1 cellular context compared by ENCODE assay signal in the genomic region with DNA sequence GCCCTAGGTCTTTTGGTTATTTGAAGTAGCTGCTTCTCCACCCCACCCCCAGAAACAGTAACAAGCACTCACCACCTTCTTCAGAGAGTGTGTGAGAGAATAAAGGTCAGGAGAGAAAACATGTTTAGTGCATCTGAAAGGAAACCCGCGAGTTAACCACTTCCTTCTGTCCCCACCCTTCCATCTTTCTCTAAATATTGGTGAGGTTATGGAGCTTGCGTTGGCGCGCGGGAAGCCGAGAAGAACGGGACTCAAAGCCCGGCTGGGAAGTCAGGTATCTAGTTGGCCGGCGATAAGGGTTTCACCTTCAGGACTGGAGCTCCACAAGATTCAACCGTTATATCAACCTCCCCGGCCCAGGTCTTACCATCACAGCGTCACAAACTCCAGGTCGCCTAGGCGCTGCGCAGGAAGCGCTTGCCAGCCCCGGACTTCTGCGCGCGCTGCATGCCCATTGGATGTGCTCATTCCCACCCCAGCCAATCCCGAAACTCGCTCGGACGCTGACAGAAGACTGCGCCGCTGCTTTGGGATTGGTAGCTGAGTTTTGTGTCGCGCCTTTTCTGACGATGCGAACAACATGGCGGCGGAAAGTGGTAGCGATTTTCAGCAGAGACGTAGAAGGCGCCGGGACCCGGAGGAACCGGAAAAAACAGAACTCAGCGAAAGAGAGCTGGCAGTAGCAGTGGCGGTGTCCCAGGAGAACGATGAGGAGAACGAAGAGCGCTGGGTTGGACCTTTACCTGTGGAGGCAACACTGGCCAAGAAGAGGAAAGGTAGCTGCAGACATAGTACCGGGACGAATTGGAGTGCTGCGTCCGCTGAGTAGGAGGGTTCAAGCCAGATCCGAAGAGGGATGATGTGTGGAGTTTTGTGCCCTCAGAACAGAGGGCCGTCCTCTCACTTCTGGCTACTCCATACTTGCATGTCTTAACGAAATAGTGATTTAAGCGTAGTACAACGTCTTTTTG.
TF ChIP-seq lines count a peak whose summit lies in the region.

A gene with protein sequence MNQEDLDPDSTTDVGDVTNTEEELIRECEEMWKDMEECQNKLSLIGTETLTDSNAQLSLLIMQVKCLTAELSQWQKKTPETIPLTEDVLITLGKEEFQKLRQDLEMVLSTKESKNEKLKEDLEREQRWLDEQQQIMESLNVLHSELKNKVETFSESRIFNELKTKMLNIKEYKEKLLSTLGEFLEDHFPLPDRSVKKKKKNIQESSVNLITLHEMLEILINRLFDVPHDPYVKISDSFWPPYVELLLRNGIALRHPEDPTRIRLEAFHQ (minus strand): TSS at position 438 of the 971 bp plus-strand sequence. CDS start 8,261 bp downstream, outside the sequence.
A gene (plus strand): TSS at position 566 of the 971 bp plus-strand sequence. CDS start 15 bp downstream, at position 581.

TF ChIP-seq in K562, 482 proteins besides CTCF, POLR2A, EP300 and RAD21 (continued from another document and continues in another):
- TF ChIP-seq OTX1 (CRISPR knock-in tag; IDR thresholded peaks at IDR 0.05), result peak; percentile 74; the same call in 1 of the 2 replicates
- TF ChIP-seq, protein P1, sequence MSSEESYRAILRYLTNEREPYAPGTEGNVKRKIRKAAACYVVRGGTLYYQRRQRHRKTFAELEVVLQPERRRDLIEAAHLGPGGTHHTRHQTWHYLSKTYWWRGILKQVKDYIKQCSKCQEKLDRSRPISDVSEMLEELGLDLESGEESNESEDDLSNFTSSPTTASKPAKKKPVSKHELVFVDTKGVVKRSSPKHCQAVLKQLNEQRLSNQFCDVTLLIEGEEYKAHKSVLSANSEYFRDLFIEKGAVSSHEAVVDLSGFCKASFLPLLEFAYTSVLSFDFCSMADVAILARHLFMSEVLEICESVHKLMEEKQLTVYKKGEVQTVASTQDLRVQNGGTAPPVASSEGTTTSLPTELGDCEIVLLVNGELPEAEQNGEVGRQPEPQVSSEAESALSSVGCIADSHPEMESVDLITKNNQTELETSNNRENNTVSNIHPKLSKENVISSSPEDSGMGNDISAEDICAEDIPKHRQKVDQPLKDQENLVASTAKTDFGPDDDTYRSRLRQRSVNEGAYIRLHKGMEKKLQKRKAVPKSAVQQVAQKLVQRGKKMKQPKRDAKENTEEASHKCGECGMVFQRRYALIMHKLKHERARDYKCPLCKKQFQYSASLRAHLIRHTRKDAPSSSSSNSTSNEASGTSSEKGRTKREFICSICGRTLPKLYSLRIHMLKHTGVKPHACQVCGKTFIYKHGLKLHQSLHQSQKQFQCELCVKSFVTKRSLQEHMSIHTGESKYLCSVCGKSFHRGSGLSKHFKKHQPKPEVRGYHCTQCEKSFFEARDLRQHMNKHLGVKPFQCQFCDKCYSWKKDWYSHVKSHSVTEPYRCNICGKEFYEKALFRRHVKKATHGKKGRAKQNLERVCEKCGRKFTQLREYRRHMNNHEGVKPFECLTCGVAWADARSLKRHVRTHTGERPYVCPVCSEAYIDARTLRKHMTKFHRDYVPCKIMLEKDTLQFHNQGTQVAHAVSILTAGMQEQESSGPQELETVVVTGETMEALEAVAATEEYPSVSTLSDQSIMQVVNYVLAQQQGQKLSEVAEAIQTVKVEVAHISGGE (CRISPR knock-in tag; IDR thresholded peaks at IDR 0.05), result peak in 1 of 3 experiments; percentile 66; a peak in 2 of 6 replicates
- 0 out of 4 replicates have a peak, but pooled peaks of 1 of the 2 experiments have one; percentile 24 for TF ChIP-seq MAZ (CRISPR knock-in tag; conservative IDR thresholded peaks at IDR 0.05 in 1 of 2, IDR thresholded peaks at IDR 0.05 in 1 of 2)
- TF ChIP-seq, protein P2, sequence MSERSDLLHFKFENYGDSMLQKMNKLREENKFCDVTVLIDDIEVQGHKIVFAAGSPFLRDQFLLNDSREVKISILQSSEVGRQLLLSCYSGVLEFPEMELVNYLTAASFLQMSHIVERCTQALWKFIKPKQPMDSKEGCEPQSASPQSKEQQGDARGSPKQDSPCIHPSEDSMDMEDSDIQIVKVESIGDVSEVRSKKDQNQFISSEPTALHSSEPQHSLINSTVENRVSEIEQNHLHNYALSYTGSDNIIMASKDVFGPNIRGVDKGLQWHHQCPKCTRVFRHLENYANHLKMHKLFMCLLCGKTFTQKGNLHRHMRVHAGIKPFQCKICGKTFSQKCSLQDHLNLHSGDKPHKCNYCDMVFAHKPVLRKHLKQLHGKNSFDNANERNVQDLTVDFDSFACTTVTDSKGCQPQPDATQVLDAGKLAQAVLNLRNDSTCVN (CRISPR knock-in tag; IDR thresholded peaks at IDR 0.05), result peak; percentile 78; the same call in 1 of the 2 replicates
- peak; percentile 19 for TF ChIP-seq HMGN3 (IDR thresholded peaks at IDR 0.05; ENCODE audit: borderline replicate concordance, extremely low read depth, insufficient read length, low read depth, low read length)
- TF ChIP-seq CCNT2 (IDR thresholded peaks at IDR 0.05; ENCODE audit: borderline replicate concordance, extremely low read depth, insufficient read length, low read depth, low read length), result peak; percentile 53
- peak; percentile 94 for TF ChIP-seq RB1 (IDR thresholded peaks at IDR 0.05; ENCODE audit: low read depth)
- TF ChIP-seq YBX1 (IDR thresholded peaks at IDR 0.05), result no peak
- 0 out of 2 replicates have a peak, but pooled peaks have one; percentile 21 for TF ChIP-seq CHCHD3 (CRISPR knock-in tag; IDR thresholded peaks at IDR 0.05)
- peak; percentile 87 for TF ChIP-seq ASH1L (IDR thresholded peaks at IDR 0.05; ENCODE audit: borderline replicate concordance, low read depth, partially characterized antibody)
- peak in 1 of 2 experiments; percentile 47; a peak in 1 of 4 replicates for TF ChIP-seq SIN3A (IDR thresholded peaks at IDR 0.05; ENCODE audit: borderline replicate concordance in 2 of 2, control insufficient read depth in 1 of 2, low read depth in 2 of 2, low read length in 2 of 2)
- peak; percentile 84 for TF ChIP-seq RFX1 (IDR thresholded peaks at IDR 0.05)
- TF ChIP-seq, protein P3, sequence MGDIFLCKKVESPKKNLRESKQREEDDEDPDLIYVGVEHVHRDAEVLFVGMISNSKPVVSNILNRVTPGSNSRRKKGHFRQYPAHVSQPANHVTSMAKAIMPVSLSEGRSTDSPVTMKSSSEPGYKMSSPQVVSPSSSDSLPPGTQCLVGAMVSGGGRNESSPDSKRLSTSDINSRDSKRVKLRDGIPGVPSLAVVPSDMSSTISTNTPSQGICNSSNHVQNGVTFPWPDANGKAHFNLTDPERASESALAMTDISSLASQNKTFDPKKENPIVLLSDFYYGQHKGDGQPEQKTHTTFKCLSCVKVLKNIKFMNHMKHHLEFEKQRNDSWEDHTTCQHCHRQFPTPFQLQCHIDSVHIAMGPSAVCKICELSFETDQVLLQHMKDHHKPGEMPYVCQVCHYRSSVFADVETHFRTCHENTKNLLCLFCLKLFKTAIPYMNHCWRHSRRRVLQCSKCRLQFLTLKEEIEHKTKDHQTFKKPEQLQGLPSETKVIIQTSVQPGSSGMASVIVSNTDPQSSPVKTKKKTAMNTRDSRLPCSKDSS (IDR thresholded peaks at IDR 0.05; ENCODE audit: low read depth, partially characterized antibody), result no peak
- TF ChIP-seq, protein P4, sequence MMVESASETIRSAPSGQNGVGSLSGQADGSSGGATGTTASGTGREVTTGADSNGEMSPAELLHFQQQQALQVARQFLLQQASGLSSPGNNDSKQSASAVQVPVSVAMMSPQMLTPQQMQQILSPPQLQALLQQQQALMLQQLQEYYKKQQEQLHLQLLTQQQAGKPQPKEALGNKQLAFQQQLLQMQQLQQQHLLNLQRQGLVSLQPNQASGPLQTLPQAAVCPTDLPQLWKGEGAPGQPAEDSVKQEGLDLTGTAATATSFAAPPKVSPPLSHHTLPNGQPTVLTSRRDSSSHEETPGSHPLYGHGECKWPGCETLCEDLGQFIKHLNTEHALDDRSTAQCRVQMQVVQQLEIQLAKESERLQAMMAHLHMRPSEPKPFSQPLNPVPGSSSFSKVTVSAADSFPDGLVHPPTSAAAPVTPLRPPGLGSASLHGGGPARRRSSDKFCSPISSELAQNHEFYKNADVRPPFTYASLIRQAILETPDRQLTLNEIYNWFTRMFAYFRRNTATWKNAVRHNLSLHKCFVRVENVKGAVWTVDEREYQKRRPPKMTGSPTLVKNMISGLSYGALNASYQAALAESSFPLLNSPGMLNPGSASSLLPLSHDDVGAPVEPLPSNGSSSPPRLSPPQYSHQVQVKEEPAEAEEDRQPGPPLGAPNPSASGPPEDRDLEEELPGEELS (CRISPR knock-in tag; IDR thresholded peaks at IDR 0.05; ENCODE audit: borderline replicate concordance), result peak; percentile 84; the same call in 1 of the 2 replicates
- 0 out of 2 replicates have a peak, but pooled peaks have one; percentile 35 for TF ChIP-seq ETV1 (tag; conservative IDR thresholded peaks at IDR 0.05; ENCODE audit: low read depth)
- no peak for TF ChIP-seq PYGO2 (tag; IDR thresholded peaks at IDR 0.05)
- no peak for TF ChIP-seq ZNF79 (CRISPR knock-in tag; IDR thresholded peaks at IDR 0.05; ENCODE audit: low read depth)
- TF ChIP-seq LCOR (CRISPR knock-in tag; IDR thresholded peaks at IDR 0.05), result 0 out of 2 replicates have a peak, but pooled peaks have one; percentile 12
- no peak for TF ChIP-seq ZNF780A (CRISPR knock-in tag; IDR thresholded peaks at IDR 0.05)
- TF ChIP-seq, protein P5, sequence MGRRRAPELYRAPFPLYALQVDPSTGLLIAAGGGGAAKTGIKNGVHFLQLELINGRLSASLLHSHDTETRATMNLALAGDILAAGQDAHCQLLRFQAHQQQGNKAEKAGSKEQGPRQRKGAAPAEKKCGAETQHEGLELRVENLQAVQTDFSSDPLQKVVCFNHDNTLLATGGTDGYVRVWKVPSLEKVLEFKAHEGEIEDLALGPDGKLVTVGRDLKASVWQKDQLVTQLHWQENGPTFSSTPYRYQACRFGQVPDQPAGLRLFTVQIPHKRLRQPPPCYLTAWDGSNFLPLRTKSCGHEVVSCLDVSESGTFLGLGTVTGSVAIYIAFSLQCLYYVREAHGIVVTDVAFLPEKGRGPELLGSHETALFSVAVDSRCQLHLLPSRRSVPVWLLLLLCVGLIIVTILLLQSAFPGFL (CRISPR knock-in tag; IDR thresholded peaks at IDR 0.05), result no peak
- 0 out of 2 replicates have a peak, but pooled peaks have one; percentile 55 for TF ChIP-seq ZSCAN29 (IDR thresholded peaks at IDR 0.05)
- TF ChIP-seq SMARCE1 (IDR thresholded peaks at IDR 0.05), result no peak
- peak in 1 of 2 experiments; percentile 34; a peak in 1 of 4 replicates for TF ChIP-seq KDM1A (IDR thresholded peaks at IDR 0.05)
- TF ChIP-seq, protein P6, sequence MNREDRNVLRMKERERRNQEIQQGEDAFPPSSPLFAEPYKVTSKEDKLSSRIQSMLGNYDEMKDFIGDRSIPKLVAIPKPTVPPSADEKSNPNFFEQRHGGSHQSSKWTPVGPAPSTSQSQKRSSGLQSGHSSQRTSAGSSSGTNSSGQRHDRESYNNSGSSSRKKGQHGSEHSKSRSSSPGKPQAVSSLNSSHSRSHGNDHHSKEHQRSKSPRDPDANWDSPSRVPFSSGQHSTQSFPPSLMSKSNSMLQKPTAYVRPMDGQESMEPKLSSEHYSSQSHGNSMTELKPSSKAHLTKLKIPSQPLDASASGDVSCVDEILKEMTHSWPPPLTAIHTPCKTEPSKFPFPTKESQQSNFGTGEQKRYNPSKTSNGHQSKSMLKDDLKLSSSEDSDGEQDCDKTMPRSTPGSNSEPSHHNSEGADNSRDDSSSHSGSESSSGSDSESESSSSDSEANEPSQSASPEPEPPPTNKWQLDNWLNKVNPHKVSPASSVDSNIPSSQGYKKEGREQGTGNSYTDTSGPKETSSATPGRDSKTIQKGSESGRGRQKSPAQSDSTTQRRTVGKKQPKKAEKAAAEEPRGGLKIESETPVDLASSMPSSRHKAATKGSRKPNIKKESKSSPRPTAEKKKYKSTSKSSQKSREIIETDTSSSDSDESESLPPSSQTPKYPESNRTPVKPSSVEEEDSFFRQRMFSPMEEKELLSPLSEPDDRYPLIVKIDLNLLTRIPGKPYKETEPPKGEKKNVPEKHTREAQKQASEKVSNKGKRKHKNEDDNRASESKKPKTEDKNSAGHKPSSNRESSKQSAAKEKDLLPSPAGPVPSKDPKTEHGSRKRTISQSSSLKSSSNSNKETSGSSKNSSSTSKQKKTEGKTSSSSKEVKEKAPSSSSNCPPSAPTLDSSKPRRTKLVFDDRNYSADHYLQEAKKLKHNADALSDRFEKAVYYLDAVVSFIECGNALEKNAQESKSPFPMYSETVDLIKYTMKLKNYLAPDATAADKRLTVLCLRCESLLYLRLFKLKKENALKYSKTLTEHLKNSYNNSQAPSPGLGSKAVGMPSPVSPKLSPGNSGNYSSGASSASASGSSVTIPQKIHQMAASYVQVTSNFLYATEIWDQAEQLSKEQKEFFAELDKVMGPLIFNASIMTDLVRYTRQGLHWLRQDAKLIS (CRISPR knock-in tag; IDR thresholded peaks at IDR 0.05), result no peak; the same call in 1 of the 2 replicates
- TF ChIP-seq, protein P7, sequence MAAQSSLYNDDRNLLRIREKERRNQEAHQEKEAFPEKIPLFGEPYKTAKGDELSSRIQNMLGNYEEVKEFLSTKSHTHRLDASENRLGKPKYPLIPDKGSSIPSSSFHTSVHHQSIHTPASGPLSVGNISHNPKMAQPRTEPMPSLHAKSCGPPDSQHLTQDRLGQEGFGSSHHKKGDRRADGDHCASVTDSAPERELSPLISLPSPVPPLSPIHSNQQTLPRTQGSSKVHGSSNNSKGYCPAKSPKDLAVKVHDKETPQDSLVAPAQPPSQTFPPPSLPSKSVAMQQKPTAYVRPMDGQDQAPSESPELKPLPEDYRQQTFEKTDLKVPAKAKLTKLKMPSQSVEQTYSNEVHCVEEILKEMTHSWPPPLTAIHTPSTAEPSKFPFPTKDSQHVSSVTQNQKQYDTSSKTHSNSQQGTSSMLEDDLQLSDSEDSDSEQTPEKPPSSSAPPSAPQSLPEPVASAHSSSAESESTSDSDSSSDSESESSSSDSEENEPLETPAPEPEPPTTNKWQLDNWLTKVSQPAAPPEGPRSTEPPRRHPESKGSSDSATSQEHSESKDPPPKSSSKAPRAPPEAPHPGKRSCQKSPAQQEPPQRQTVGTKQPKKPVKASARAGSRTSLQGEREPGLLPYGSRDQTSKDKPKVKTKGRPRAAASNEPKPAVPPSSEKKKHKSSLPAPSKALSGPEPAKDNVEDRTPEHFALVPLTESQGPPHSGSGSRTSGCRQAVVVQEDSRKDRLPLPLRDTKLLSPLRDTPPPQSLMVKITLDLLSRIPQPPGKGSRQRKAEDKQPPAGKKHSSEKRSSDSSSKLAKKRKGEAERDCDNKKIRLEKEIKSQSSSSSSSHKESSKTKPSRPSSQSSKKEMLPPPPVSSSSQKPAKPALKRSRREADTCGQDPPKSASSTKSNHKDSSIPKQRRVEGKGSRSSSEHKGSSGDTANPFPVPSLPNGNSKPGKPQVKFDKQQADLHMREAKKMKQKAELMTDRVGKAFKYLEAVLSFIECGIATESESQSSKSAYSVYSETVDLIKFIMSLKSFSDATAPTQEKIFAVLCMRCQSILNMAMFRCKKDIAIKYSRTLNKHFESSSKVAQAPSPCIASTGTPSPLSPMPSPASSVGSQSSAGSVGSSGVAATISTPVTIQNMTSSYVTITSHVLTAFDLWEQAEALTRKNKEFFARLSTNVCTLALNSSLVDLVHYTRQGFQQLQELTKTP (IDR thresholded peaks at IDR 0.05; ENCODE audit: low read depth in 1 of 2, partially characterized antibody in 2 of 2), result peak; percentile 73 to 94
- TF ChIP-seq MTA3 (IDR thresholded peaks at IDR 0.05; ENCODE audit: borderline replicate concordance), result peak; percentile 86; the same call in 1 of the 2 replicates
- no peak for TF ChIP-seq ZBTB7A (IDR thresholded peaks at IDR 0.05; ENCODE audit: borderline replicate concordance, control insufficient read depth, low read depth, low read length)
- no peak for TF ChIP-seq SIRT6 (IDR thresholded peaks at IDR 0.05; ENCODE audit: low read depth, low read length)
- TF ChIP-seq YY1 (IDR thresholded peaks at IDR 0.05; ENCODE audit: borderline replicate concordance in 1 of 3, control insufficient read depth in 1 of 3, extremely low read depth in 1 of 3, insufficient read depth in 3 of 3, insufficient read length in 1 of 3, insufficient replicate concordance in 2 of 3, low read depth in 1 of 3, low read length in 2 of 3), result peak; percentile 85 to 98 (median 97)
